ENCODE assay signal across 15 cellular contexts in genomic region chr14:103112488-103113243, GRCh38. TPM values are rescaled to one million over a fixed set of nuclear protein-coding genes. Genes with fewer than 3 reads are reported as not detected.
A peak's percentile ranks its signal among the peaks of the same experiment; 100 is the strongest.
DNase-seq lines count a peak whose midpoint lies in the region; ATAC-seq and TF ChIP-seq lines count a peak whose summit lies in the region.
"Had no signal": no experiment of that assay in that cellular context is flagged by ENCODE, and none has a peak within 500 bp of the region (broad histone marks: within the 10 kb centered on the region; RNA-seq: fewer than 3 reads in every experiment).

No MANE protein-coding gene starts in this region.

- no peak for TF ChIP-seq POLR2A in tibial nerve (IDR thresholded peaks at IDR 0.05)

- H4K20me1 ChIP-seq in DOHH2 (ENCODE audit: control insufficient read depth, insufficient read depth, low read depth, low read length), result no peaks in the 10 kb centered on the region
- H4K20me1 ChIP-seq in OCI-LY3 (ENCODE audit: insufficient read depth, low read length), result no peaks in the 10 kb centered on the region

- no peak for TF ChIP-seq EP300 in tibial nerve (IDR thresholded peaks at IDR 0.05)

- no peaks in the 10 kb centered on the region for H3K9me3 Mint-ChIP-seq in immature natural killer cell

- peaks cover 71% of the 10 kb centered on the region for H3K4me1 ChIP-seq in DOHH2 (ENCODE audit: control insufficient read depth, low read length)
- H3K4me1 ChIP-seq in OCI-LY3 (ENCODE audit: low read length), result peaks cover 75% of the 10 kb centered on the region
- peaks cover 20 to 60% (median 45%) of the 10 kb centered on the region in 4 donors for H3K4me1 ChIP-seq in liver (ENCODE audit: control insufficient read depth in 4 of 4, insufficient read depth in 4 of 4, low read length in 3 of 4)
- peaks cover 0 to 54% (median 23%) of the 10 kb centered on the region in 4 donors for H3K4me1 ChIP-seq in tibial nerve

- TF ChIP-seq RAD21 in liver (IDR thresholded peaks at IDR 0.05), result no peak

- peaks cover 3 to 6% of the 10 kb centered on the region in 2 donors for H3K4me1 Mint-ChIP-seq in immature natural killer cell

- H3K9me3 ChIP-seq in DOHH2 (ENCODE audit: control insufficient read depth, insufficient read depth, low read length) (no peaks in the 10 kb centered on the region), OCI-LY3 (ENCODE audit: insufficient read depth, low read length) (no peaks in the 10 kb centered on the region), liver (ENCODE audit: control insufficient read depth in 4 of 4, low read length in 3 of 4) (no peaks in the 10 kb centered on the region), tibial nerve (no peaks in the 10 kb centered on the region)
- H3K9me3 ChIP-seq: ovary had no signal

- no peak overlapping the region for H3K4me3 Mint-ChIP-seq in immature natural killer cell
- H3K4me3 Mint-ChIP-seq: activated CD8-positive, alpha-beta T cell treated with anti-CD3 and anti-CD28 coated beads, Interleukin-2, amount 10 ng/mL, durations not matched to agents 7 days and 5 days had no signal

- H3K9me2 ChIP-seq in DOHH2 (replicated peaks; ENCODE audit: control insufficient read depth, low read length), result no peaks in the 10 kb centered on the region

- peaks cover 0 to 4% (median 1%) of the 10 kb centered on the region in 3 donors for H3K27me3 Mint-ChIP-seq in immature natural killer cell (ENCODE audit: low read depth in 3 of 3)

- H3K36me3 ChIP-seq in DOHH2 (ENCODE audit: control insufficient read depth, low read length) (no peaks in the 10 kb centered on the region), OCI-LY3 (replicated peaks; ENCODE audit: low read depth, low read length) (no peaks in the 10 kb centered on the region), liver (ENCODE audit: control insufficient read depth in 4 of 4, insufficient read depth in 3 of 4, low read depth in 1 of 4, low read length in 3 of 4) (peaks cover 0 to 3% (median 0%) of the 10 kb centered on the region in 4 donors), tibial nerve (no peaks in the 10 kb centered on the region)
- H3K36me3 ChIP-seq: ovary had no signal

- H3K9ac ChIP-seq in OCI-LY3 (ENCODE audit: low read length), result peak overlapping the region; percentile 70
- no peak overlapping the region for H3K9ac ChIP-seq in liver (ENCODE audit: low read depth in 1 of 2, low read length in 2 of 2)

- no peaks in the 10 kb centered on the region for H3K79me2 ChIP-seq in DOHH2 (ENCODE audit: control insufficient read depth, low read length)
- no peaks in the 10 kb centered on the region for H3K79me2 ChIP-seq in OCI-LY3 (ENCODE audit: low read length)

- no peak for DNase-seq in immature natural killer cell
- no peak for DNase-seq in tibial nerve (ENCODE audit: low spot score in 2 of 2)
- DNase-seq: activated CD8-positive, alpha-beta T cell treated with anti-CD3 and anti-CD28 coated beads, Interleukin-2, amount 10 ng/mL, durations not matched to agents 7 days and 5 days; amniotic stem cell; islet precursor cell; NCI-H1930; ovary had no signal

- H3F3A ChIP-seq in DOHH2 (ENCODE audit: control insufficient read depth, insufficient read depth), result peaks cover 8% of the 10 kb centered on the region

- H3K27ac Mint-ChIP-seq in immature natural killer cell, result no peak overlapping the region
- H3K27ac Mint-ChIP-seq: activated CD8-positive, alpha-beta T cell treated with anti-CD3 and anti-CD28 coated beads, Interleukin-2, amount 10 ng/mL, durations not matched to agents 7 days and 5 days had no signal

- H3K4me2 ChIP-seq in DOHH2 (ENCODE audit: low read length) (peak overlapping the region; percentile 78), OCI-LY3 (ENCODE audit: low read length) (peak overlapping the region; percentile 79)
- H3K4me2 ChIP-seq: smooth muscle cell had no signal

- H3K4me3 ChIP-seq in DOHH2 (ENCODE audit: low read length) (peak overlapping the region; percentile 62), OCI-LY3 (ENCODE audit: low read length) (peak overlapping the region; percentile 43; the same call in 1 of the 2 replicates), liver (ENCODE audit: low read depth in 1 of 3, low read length in 3 of 3) (no peak overlapping the region), tibial nerve (no peak overlapping the region)
- H3K4me3 ChIP-seq: ovary, smooth muscle cell had no signal

- H3K36me3 Mint-ChIP-seq in immature natural killer cell, result no peaks in the 10 kb centered on the region

- 58% methylated on average over 9 of the region's 9 CpGs for WGBS in liver
- WGBS in tibial nerve, 2 donors, result 73 to 86% methylated on average over 5 of the region's 9 CpGs

- H2AFZ ChIP-seq in OCI-LY3 (ENCODE audit: low read depth, low read length), result peak overlapping the region; percentile 0; the same call in 1 of the 2 replicates

- ATAC-seq in HG02981 (IDR thresholded peaks at IDR 0.05; ENCODE audit: unreplicated experiment), result no peak
- ATAC-seq: activated CD8-positive, alpha-beta T cell treated with anti-CD3 and anti-CD28 coated beads, Interleukin-2, amount 10 ng/mL, durations not matched to agents 7 days and 5 days had no signal

- H3K27ac ChIP-seq in DOHH2 (ENCODE audit: low read depth, low read length) (peak overlapping the region; percentile 88), OCI-LY3 (ENCODE audit: low read length) (peak overlapping the region; percentile 92), liver (ENCODE audit: low read depth in 1 of 2, low read length in 2 of 2) (peak overlapping the region; percentile 42 to 64), tibial nerve (no peak overlapping the region)
- H3K27ac ChIP-seq: ovary had no signal

- TF ChIP-seq CTCF in DOHH2 (IDR thresholded peaks at IDR 0.05; ENCODE audit: low read depth, low read length, poor library complexity, severe bottlenecking), result no peak
- no peak for TF ChIP-seq CTCF in OCI-LY3 (IDR thresholded peaks at IDR 0.05; ENCODE audit: low read depth, low read length)
- TF ChIP-seq CTCF in liver (IDR thresholded peaks at IDR 0.05; ENCODE audit: low read depth, low read length, missing input control), result no peak
- TF ChIP-seq CTCF in tibial nerve (IDR thresholded peaks at IDR 0.05), result no peak

- no peaks in the 10 kb centered on the region for H3K27me3 ChIP-seq in DOHH2 (ENCODE audit: control insufficient read depth, low read length)
- H3K27me3 ChIP-seq in OCI-LY3 (ENCODE audit: low read depth, low read length), result no peaks in the 10 kb centered on the region
- no peaks in the 10 kb centered on the region for H3K27me3 ChIP-seq in liver (ENCODE audit: control insufficient read depth in 4 of 4, insufficient read depth in 4 of 4, low read length in 3 of 4)
- H3K27me3 ChIP-seq in tibial nerve, result no peaks in the 10 kb centered on the region
- H3K27me3 ChIP-seq: ovary had no signal

TF ChIP-seq in liver, 16 proteins besides CTCF, POLR2A, EP300 and RAD21 (continues in another document):
- TF ChIP-seq JUND (IDR thresholded peaks at IDR 0.05), result no peak
- no peak for TF ChIP-seq SP1 (IDR thresholded peaks at IDR 0.05)
- no peak for TF ChIP-seq HNF4A (conservative IDR thresholded peaks at IDR 0.05)
- no peak for TF ChIP-seq ZBTB33 (IDR thresholded peaks at IDR 0.05)
- no peak for TF ChIP-seq RXRA (IDR thresholded peaks at IDR 0.05)
- no peak for TF ChIP-seq TAF1 (conservative IDR thresholded peaks at IDR 0.05)
- no peak for TF ChIP-seq FOXA2 (IDR thresholded peaks at IDR 0.05)
- no peak for TF ChIP-seq MAX (IDR thresholded peaks at IDR 0.05)
- TF ChIP-seq HNF4G (IDR thresholded peaks at IDR 0.05), result no peak
- TF ChIP-seq GABPA (IDR thresholded peaks at IDR 0.05 in 1 of 2, conservative IDR thresholded peaks at IDR 0.05 in 1 of 2), result no peak
- no peak for TF ChIP-seq NR2F2 (IDR thresholded peaks at IDR 0.05)
- TF ChIP-seq ATF3 (IDR thresholded peaks at IDR 0.05), result no peak
- TF ChIP-seq FOXA1 (IDR thresholded peaks at IDR 0.05), result no peak

RNA-seq across cellular contexts. Expression of gene TNFAIP2, which starts 10.6 kb away (rescaled TPM):
- 10 to 100 TPM; 25.0 to 32.0 TPM for total RNA-seq in liver
- 10 to 100 TPM in 1 of 2 donors, 1 to 10 TPM in 1; 8.9 to 19.8 TPM for polyA plus RNA-seq in liver
- 1 to 10 TPM in 1 of 3 donors, under 1 TPM in 2; 0.20 to 1.4 (median 0.91) TPM for polyA plus RNA-seq in immature natural killer cell
- 10 to 100 TPM; 42.9 to 49.4 (median 47.8) TPM for total RNA-seq in tibial nerve

RNA-seq across cellular contexts. Expression of gene EXOC3L4, which starts 18.1 kb away (rescaled TPM):
- 10 to 100 TPM; 46.8 to 77.8 TPM for total RNA-seq in liver
- 10 to 100 TPM; 24.0 to 26.6 TPM for polyA plus RNA-seq in liver
- polyA plus RNA-seq in immature natural killer cell, result not detected
- 1 to 10 TPM in 2 of 4 donors, under 1 TPM in 2; 0.63 to 2.1 (median 1.3) TPM for total RNA-seq in tibial nerve
- total RNA-seq: activated CD8-positive, alpha-beta T cell treated with anti-CD3 and anti-CD28 coated beads, Interleukin-2, amount 10 ng/mL, durations not matched to agents 7 days and 5 days; chondrocyte; glomerular endothelial cell; M059J; smooth muscle cell had no signal
- polyA plus RNA-seq: smooth muscle cell had no signal

RNA-seq across cellular contexts. Expression of gene LBHD2, which starts 28.7 kb away (rescaled TPM):
- total RNA-seq in liver (under 1 TPM in 1 of 2 donors, not detected in 1; 0.47 TPM), tibial nerve (not detected)
- polyA plus RNA-seq in liver (under 1 TPM in 1 of 2 donors, not detected in 1; 0.53 TPM), immature natural killer cell (not detected)
- total RNA-seq: activated CD8-positive, alpha-beta T cell treated with anti-CD3 and anti-CD28 coated beads, Interleukin-2, amount 10 ng/mL, durations not matched to agents 7 days and 5 days; chondrocyte; glomerular endothelial cell; M059J; smooth muscle cell had no signal
- polyA plus RNA-seq: ovary, smooth muscle cell had no signal

RNA-seq across cellular contexts. Expression of gene CDC42BPB, which starts 55.3 kb away (rescaled TPM):
- total RNA-seq in liver (10 to 100 TPM; 35.2 to 78.7 TPM), tibial nerve (100 to 1,000 TPM; 115 to 172 (median 134) TPM)
- polyA plus RNA-seq in liver (10 to 100 TPM in 1 of 2 donors, 1 to 10 TPM in 1; 4.1 to 24.3 TPM), immature natural killer cell (not detected)

Comparison
In these comparisons a context has a peak if more than half of its experiments do, and no peak if none do; other contexts are left out.
1. H3K27ac ChIP-seq: peak in DOHH2 (single experiment), OCI-LY3 (single experiment) and liver (2 of 2); none in tibial nerve (0 of 4).
2. H3K4me3 ChIP-seq: peak in DOHH2 (single experiment) and OCI-LY3 (single experiment); none in liver (0 of 3) and tibial nerve (0 of 4).
3. RNA of gene EXOC3L4, which starts 18.1 kb away (total RNA-seq): 46.8 to 77.8 TPM in liver; 0.63 to 2.1 TPM in tibial nerve; every median in the first group is over 10 times any median in the second.